Comparison of ENCODE assay signal across 10 cellular contexts in genomic region chr10:6383099-6383812, GRCh38.
A peak's percentile ranks its signal among the peaks of the same experiment; 100 is the strongest.
DNase-seq lines count a peak whose midpoint lies in the region; ATAC-seq and TF ChIP-seq lines count a peak whose summit lies in the region.
"Had no signal": no experiment of that assay in that cellular context is flagged by ENCODE, and none has a peak within 500 bp of the region (broad histone marks: within the 10 kb centered on the region; RNA-seq: fewer than 3 reads in every experiment).

No MANE protein-coding gene starts in this region.

- H3K27ac Mint-ChIP-seq in endodermal cell, result no peak overlapping the region

- H3K4me1 Mint-ChIP-seq in endodermal cell, result no peaks in the 10 kb centered on the region

- H3K27me3 Mint-ChIP-seq in endodermal cell (ENCODE audit: insufficient read depth), result peaks cover 5% of the 10 kb centered on the region

- H3K27ac ChIP-seq in caudate nucleus (ENCODE audit: low read depth, low read length), result peak overlapping the region; percentile 95
- peak overlapping the region; percentile 42 for H3K27ac ChIP-seq in substantia nigra (ENCODE audit: low read depth, low read length, poor library complexity, severe bottlenecking)
- H3K27ac ChIP-seq in endodermal cell (ENCODE audit: low read depth, low read length), result no peak overlapping the region

- no peak overlapping the region for H3K4me3 Mint-ChIP-seq in endodermal cell

- no peaks in the 10 kb centered on the region for H3K36me3 ChIP-seq in endodermal cell (ENCODE audit: control insufficient read depth, insufficient read depth, low read length)

- H3K9me3 ChIP-seq in endodermal cell (ENCODE audit: control insufficient read depth, low read length), result peaks cover 42% of the 10 kb centered on the region

- TF ChIP-seq CTCF in endodermal cell (conservative IDR thresholded peaks at IDR 0.05), result no peak

- H3K27me3 ChIP-seq in endodermal cell (ENCODE audit: control insufficient read depth, insufficient read depth, low read length, poor library complexity, severe bottlenecking), result no peaks in the 10 kb centered on the region

- peaks cover 10% of the 10 kb centered on the region for H3K36me3 Mint-ChIP-seq in endodermal cell (ENCODE audit: low read depth)

- H3K4me3 ChIP-seq in endodermal cell (ENCODE audit: low read length), result no peak overlapping the region

- H3K4me1 ChIP-seq in endodermal cell (ENCODE audit: control insufficient read depth, insufficient read depth, low read length), result no peaks in the 10 kb centered on the region

- 91 to 92% methylated on average over 6 to 8 of the region's 8 CpGs for WGBS in endodermal cell (ENCODE audit: insufficient coverage in 1 of 2, insufficient read length in 1 of 2), 2 experiments

- H3K9me3 Mint-ChIP-seq in endodermal cell, result peaks cover 46% of the 10 kb centered on the region

- DNase-seq in H4 (ENCODE audit: low spot score) (peak; percentile 56), caudate nucleus (lab: John Stamatoyannopoulos, UW) (peak in 40 of 61 donors; percentile 15 to 91 (median 50)), iris pigment epithelial cell (ENCODE audit: low read depth) (peak; percentile 54), substantia nigra (lab: John Stamatoyannopoulos, UW) (peak in 31 of 49 donors; percentile 19 to 83 (median 47)), NCI-H1417 (lab: John Stamatoyannopoulos, UW) (no peak), NOMO-1 treated with dmso at 0.1 percent for 144 hours (lab: John Stamatoyannopoulos, UW; ENCODE audit: unreplicated experiment) (no peak), endodermal cell (no peak)
- DNase-seq: activated CD4-positive, CD25-positive, alpha-beta regulatory T cell treated with anti-CD3 and anti-CD28 coated beads, Interleukin-2, amount 50 U/mL, for 72 hours; MV-4-11 had no signal

- ATAC-seq in HG03196 (IDR thresholded peaks at IDR 0.05; ENCODE audit: unreplicated experiment), result no peak

- H3K9ac ChIP-seq in endodermal cell (ENCODE audit: extremely low read depth, low read length, poor library complexity, severe bottlenecking), result no peak overlapping the region

Comparison
In these comparisons a context has a peak if more than half of its experiments do, and no peak if none do; other contexts are left out.
1. DNase-seq: peak in H4 (single experiment), caudate nucleus (40 of 61), iris pigment epithelial cell (single experiment) and substantia nigra (31 of 49); none in NCI-H1417 (0 of 3), NOMO-1 treated with dmso at 0.1 percent for 144 hours (single experiment) and endodermal cell (single experiment).